11 cellular contexts compared by ENCODE assay signal in genomic region chrX:106619797-106620196, GRCh38. TPM values are rescaled to one million over a fixed set of nuclear protein-coding genes. Genes with fewer than 3 reads are reported as not detected.
DNase-seq lines count a peak whose midpoint lies in the region; ATAC-seq, FAIRE-seq and TF ChIP-seq lines count a peak whose summit lies in the region.
"Had no signal": no experiment of that assay in that cellular context is flagged by ENCODE, and none has a peak within 500 bp of the region (broad histone marks: within the 10 kb centered on the region; RNA-seq: fewer than 3 reads in every experiment).

No MANE protein-coding gene starts in this region.

- H3K9ac ChIP-seq in PC-3 (ENCODE audit: low read length): no peak overlapping the region

- CTCF ChIA-PET in PC-3 (lab: Charles Lee): interaction anchor here (1.1 kb wide), 1 partner anchor 205 kb away, joined by 7 read pairs; no protein-coding TSS in a partner anchor

- H4K20me1 ChIP-seq in PC-3 (ENCODE audit: low read length): no peaks in the 10 kb centered on the region

- H3K27me3 ChIP-seq in PC-3 (ENCODE audit: low read length) (peaks cover 31% of the 10 kb centered on the region), tibial artery (no peaks in the 10 kb centered on the region)

- H3K9me2 ChIP-seq in PC-3 (replicated peaks; ENCODE audit: low read length): no peaks in the 10 kb centered on the region

- H3K4me1 ChIP-seq in PC-3 (ENCODE audit: insufficient read depth, low read length) (no peaks in the 10 kb centered on the region), tibial artery (no peaks in the 10 kb centered on the region)

- H3F3A ChIP-seq in PC-3 (ENCODE audit: low read length, unreplicated experiment): no peaks in the 10 kb centered on the region

- H3K4me3 ChIP-seq in PC-3 (ENCODE audit: low read length) (no peak overlapping the region), fibroblast of the aortic adventitia (ENCODE audit: low read depth, low read length) (no peak overlapping the region), tibial artery (no peak overlapping the region)

- H3K4me2 ChIP-seq in PC-3 (ENCODE audit: low read length): no peak overlapping the region

- ATAC-seq in PC-3 (no peak), GM18861 (IDR thresholded peaks at IDR 0.05; ENCODE audit: unreplicated experiment) (no peak), GM19035 (IDR thresholded peaks at IDR 0.05; ENCODE audit: unreplicated experiment) (no peak)
- ATAC-seq: activated CD4-positive, CD25-positive, alpha-beta regulatory T cell treated with anti-CD3 and anti-CD28 coated beads, Interleukin-2, amount 50 U/mL, for 24 hours; naive thymus-derived CD4-positive, alpha-beta T cell had no signal

- no peaks in the 10 kb centered on the region for H3K9me3 ChIP-seq in PC-3 (ENCODE audit: low read length)
- H3K9me3 ChIP-seq in tibial artery: no peaks in the 10 kb centered on the region

- POLR2A ChIA-PET in PC-3 (lab: Charles Lee; ENCODE audit: unreplicated experiment): no interaction called here

- intact Hi-C loops in PC-3 (cut with micrococcal nuclease): loop anchor here (1.0 kb wide), 1 partner anchor 138 kb away; no protein-coding TSS in a partner anchor
- intact Hi-C loops in tibial artery (cut with DNase I; ENCODE audit: low total_unique reads): no loop called here

- TF ChIP-seq CTCF in GM13976 (IDR thresholded peaks at IDR 0.05; ENCODE audit: borderline replicate concordance, control extremely low read depth, extremely low read depth, insufficient read depth, missing control alignments): peak; percentile 21
- TF ChIP-seq CTCF in PC-3 (conservative IDR thresholded peaks at IDR 0.05; ENCODE audit: low read depth, low read length): peak; percentile 66
- peak; percentile 57 for TF ChIP-seq CTCF in fibroblast of the aortic adventitia (IDR thresholded peaks at IDR 0.05; ENCODE audit: insufficient read depth, low read length)
- no peak for TF ChIP-seq CTCF in tibial artery (IDR thresholded peaks at IDR 0.05)

- no peak overlapping the region for H2AFZ ChIP-seq in PC-3 (ENCODE audit: low read length)

- in situ Hi-C loops in GM13976 (cut with MboI; ENCODE audit: low sequenced_read_pairs, unreplicated experiment): no loop called here

- H3K79me2 ChIP-seq in PC-3 (ENCODE audit: low read length): no peaks in the 10 kb centered on the region

- BruUV-seq in PC-3 (replicated peaks; lab: Mats Ljungman, UMichigan): no TSS peak

- DNase-seq in GM13976 (ENCODE audit: low spot score): no peak
- peak; percentile 34 for DNase-seq in PC-3
- peak; percentile 43 for DNase-seq in fibroblast of the aortic adventitia (ENCODE audit: low read depth)
- DNase-seq in tibial artery: no peak
- no peak for DNase-seq in UCSD-AML1 (lab: John Stamatoyannopoulos, UW; ENCODE audit: unreplicated experiment)
- DNase-seq: naive thymus-derived CD4-positive, alpha-beta T cell; NCI-H1694 had no signal

- H3K27ac ChIP-seq in PC-3 (ENCODE audit: low read length): no peak overlapping the region
- no peak overlapping the region for H3K27ac ChIP-seq in tibial artery

- FAIRE-seq in A204.1 (lab: Jason Lieb, UNC): peak; percentile 93

- H3K36me3 ChIP-seq in PC-3 (ENCODE audit: low read depth, low read length): no peaks in the 10 kb centered on the region
- no peaks in the 10 kb centered on the region for H3K36me3 ChIP-seq in tibial artery

RNA-seq across cellular contexts. Expression of gene RADX, which starts 8.0 kb away (rescaled TPM):
- 0.18 TPM in 1 of 2 replicates, not detected in the other for total RNA-seq in PC-3 (2014; rRNA removed)
- 7.5 and 18.8 TPM in 2 replicates for total RNA-seq in fibroblast of the aortic adventitia (ENCODE audit: low replicate concordance)

Comparison
In these comparisons a context has a peak if more than half of its experiments do, and no peak if none do; other contexts are left out.
1. DNase-seq: peak in PC-3 (single experiment) and fibroblast of the aortic adventitia (single experiment); none in GM13976 (single experiment), tibial artery (0 of 2) and UCSD-AML1 (single experiment).
2. CTCF ChIP-seq: peak in GM13976 (single experiment), PC-3 (single experiment) and fibroblast of the aortic adventitia (single experiment); none in tibial artery (0 of 2).